15 cellular contexts compared by ENCODE assay signal in the genomic region with DNA sequence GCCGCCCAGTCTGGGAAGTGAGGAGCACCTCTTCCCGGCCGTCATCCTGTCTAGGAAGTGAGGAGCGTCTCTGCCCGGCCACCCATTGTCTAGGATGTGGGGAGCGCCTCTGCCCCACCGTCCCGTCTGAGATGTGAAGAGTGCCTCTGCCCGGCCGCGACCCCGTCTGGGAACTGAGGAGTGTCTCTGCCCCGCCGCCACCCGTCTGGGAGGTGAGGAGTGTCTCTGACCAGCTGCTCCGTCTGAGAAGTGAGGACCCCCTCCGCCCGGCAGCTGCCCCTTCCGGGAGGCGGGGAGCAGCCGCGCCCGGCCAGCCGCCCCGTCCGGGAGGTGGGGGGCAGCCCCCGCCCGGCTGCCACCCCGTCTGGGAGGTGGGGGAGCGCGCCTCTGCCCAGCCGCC. TPM values are rescaled to one million over a fixed set of nuclear protein-coding genes. Genes with fewer than 3 reads are reported as not detected.
"Had no signal": no experiment of that assay in that cellular context is flagged by ENCODE, and none has a peak within 500 bp of the region (broad histone marks: within the 10 kb centered on the region; RNA-seq: fewer than 3 reads in every experiment).

No MANE protein-coding gene starts in this region.

RNA-seq across cellular contexts. Expression of a gene that starts 9.1 kb away (rescaled TPM):
- total RNA-seq: activated naive CD4-positive, alpha-beta T cell treated with anti-CD3 and anti-CD28 coated beads for 36 hours; activated naive CD4-positive, alpha-beta T cell treated with anti-CD3 and anti-CD28 coated beads, Interleukin-2, amount 50 U/mL, for 72 hours; activated naive CD8-positive, alpha-beta T cell treated with anti-CD3 and anti-CD28 coated beads for 36 hours; activated naive CD8-positive, alpha-beta T cell treated with anti-CD3 and anti-CD28 coated beads, Interleukin-2, amount 10 ng/mL, durations not matched to agents 7 days and 5 days; activated T-cell treated with anti-CD3 and anti-CD28 coated beads, Interleukin-2, amount 50 U/mL, for 72 hours; activated T-helper 2 cell treated with anti-CD3 and anti-CD28 coated beads, Interferon-gamma antibody, Interleukin-2, Interleukin-4, amounts not matched to agents 10 μg/mL and 5 μg/mL and 100 μg/mL, durations not matched to agents 14 hours and 24 hours and 36 hours; ascending aorta; astrocyte; body of pancreas; breast epithelium; bronchial epithelial cell; cardiac muscle cell; cardiac septum; chondrocyte had no signal
- polyA plus RNA-seq: aorta, cardiac muscle cell had no signal
